Comparison of ENCODE assay signal across 20 cellular contexts in the genomic region with DNA sequence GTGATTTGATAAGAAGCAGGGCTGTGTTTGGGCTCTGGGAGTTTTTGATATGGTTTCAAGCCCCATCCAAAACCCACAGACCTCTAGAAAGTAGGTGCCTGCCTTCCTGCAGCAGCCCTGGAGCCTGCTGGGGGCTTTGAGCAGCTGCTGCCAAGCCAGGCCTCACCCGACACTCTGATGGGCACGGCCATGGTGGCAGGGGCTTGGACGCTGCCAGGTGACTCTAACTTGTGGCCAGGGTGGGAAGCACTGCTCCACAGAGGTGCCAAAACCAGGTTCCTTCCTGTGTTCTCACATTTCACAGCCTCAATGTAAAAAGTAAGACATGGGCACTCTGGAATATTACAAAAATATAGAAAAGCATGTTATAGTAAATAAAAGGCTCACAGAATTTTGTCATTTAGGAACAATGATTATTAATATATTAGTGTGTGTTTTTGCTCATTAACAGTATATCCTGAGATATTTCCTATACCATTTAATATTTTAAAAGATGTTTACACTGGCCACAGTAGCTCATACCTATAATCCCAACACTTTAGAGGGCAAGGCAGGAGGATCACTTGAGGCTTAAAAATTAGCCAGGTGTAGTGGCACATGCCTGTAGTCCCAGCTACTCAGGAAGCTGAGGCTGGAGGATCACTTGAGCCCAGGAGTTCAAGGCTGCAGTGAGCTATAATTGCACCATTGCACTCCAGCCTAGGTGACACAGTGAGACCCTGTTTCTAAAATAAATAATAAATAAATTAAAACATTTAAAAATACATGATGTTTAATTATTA.
DNase-seq lines count a peak whose midpoint lies in the region; ATAC-seq, FAIRE-seq and TF ChIP-seq lines count a peak whose summit lies in the region.
"Had no signal": no experiment of that assay in that cellular context is flagged by ENCODE, and none has a peak within 500 bp of the region (broad histone marks: within the 10 kb centered on the region; RNA-seq: fewer than 3 reads in every experiment).

No MANE protein-coding gene starts in this region.

- no peak overlapping the region for H3K4me3 Mint-ChIP-seq in activated CD4-positive, alpha-beta memory T cell treated with anti-CD3 and anti-CD28 coated beads for 36 hours
- H3K4me3 Mint-ChIP-seq: CD4-positive, alpha-beta T cell had no signal

- H3K4me2 ChIP-seq in A549, result no peak overlapping the region
- H3K4me2 ChIP-seq in HepG2 (ENCODE audit: low read depth, low read length), result no peak overlapping the region

- in situ Hi-C loops in HepG2 (cut with HindIII; ENCODE audit: extremely low pct_ligation_motif_present, low pct_unique_long_range_greater_than_20kb), result no loop called here

- FAIRE-seq in A549 (lab: Jason Lieb, UNC), result peak; percentile 32
- FAIRE-seq in HepG2 (lab: Jason Lieb, UNC), result no peak
- FAIRE-seq: D721Med had no signal

- POLR2A ChIA-PET in A549 (lab: Yijun Ruan, JAX) (no interaction called here), HepG2 (lab: Yijun Ruan, JAX) (no interaction called here)
- POLR2A ChIA-PET in activated CD4-positive, alpha-beta memory T cell treated with anti-CD3 and anti-CD28 coated beads for 36 hours (lab: Charles Lee), result no interaction called here

- CTCF ChIA-PET in A549 (lab: Yijun Ruan, JAX), result interaction anchor here (0.7 to 2.0 kb wide), 4 partner anchors 16 to 340 kb away, joined by 3 to 8 read pairs (median 4); no protein-coding TSS in a partner anchor
- CTCF ChIA-PET in HepG2 (lab: Yijun Ruan, JAX; ENCODE audit: low intra/inter-chr PET ratio, low total read pairs), result no interaction called here
- CTCF ChIA-PET in activated CD4-positive, alpha-beta memory T cell treated with anti-CD3 and anti-CD28 coated beads for 36 hours (lab: Charles Lee), result no interaction called here

- no peaks in the 10 kb centered on the region for H3K79me2 ChIP-seq in HepG2 (ENCODE audit: insufficient read depth, low read length)

- 96% methylated on average over 3 of the region's 3 CpGs for WGBS in A549 (ENCODE audit: missing lambda C conversion rate)
- WGBS in HepG2 (ENCODE audit: low lambda C conversion rate), result no CpG with 5 or more reads among the region's 3 CpGs

- H3K9me3 Mint-ChIP-seq in activated CD4-positive, alpha-beta memory T cell treated with anti-CD3 and anti-CD28 coated beads for 36 hours, result no peaks in the 10 kb centered on the region
- H3K9me3 Mint-ChIP-seq: CD4-positive, alpha-beta T cell had no signal

- H3K36me3 Mint-ChIP-seq in activated CD4-positive, alpha-beta memory T cell treated with anti-CD3 and anti-CD28 coated beads for 36 hours, result no peaks in the 10 kb centered on the region

- H3K4me1 ChIP-seq in A549 (peaks cover 26% of the 10 kb centered on the region), RWPE2 (ENCODE audit: insufficient read depth, poor library complexity, severe bottlenecking) (peaks cover 39% of the 10 kb centered on the region), HepG2 (ENCODE audit: insufficient read depth, low read length) (peaks cover 16% of the 10 kb centered on the region)

- no peak for TF ChIP-seq EP300 in A549 (IDR thresholded peaks at IDR 0.05)
- no peak for TF ChIP-seq EP300 in HepG2 (IDR thresholded peaks at IDR 0.05; ENCODE audit: low read depth in 2 of 2, low read length in 2 of 2)
- TF ChIP-seq EP300 in HepG2 (CRISPR knock-in tag; IDR thresholded peaks at IDR 0.05; ENCODE audit: borderline replicate concordance), result no peak

- H3K4me3 ChIP-seq in A549 (no peak overlapping the region), RWPE2 (ENCODE audit: severe bottlenecking) (no peak overlapping the region), HepG2 (replicated peaks in 1 of 3; ENCODE audit: insufficient read depth in 1 of 3, low read depth in 2 of 3, low read length in 3 of 3) (no peak overlapping the region)

- no peak overlapping the region for H3K9ac ChIP-seq in HepG2 (ENCODE audit: insufficient read depth, low read depth, low read length)

- H2AFZ ChIP-seq in HepG2 (ENCODE audit: low read length), result no peak overlapping the region

- TF ChIP-seq POLR2A in A549 (IDR thresholded peaks at IDR 0.05; ENCODE audit: low read length) (no peak), HepG2 (IDR thresholded peaks at IDR 0.05; ENCODE audit: insufficient read depth in 1 of 2, low read depth in 2 of 2, low read length in 2 of 2) (no peak), erythroblast (IDR thresholded peaks at IDR 0.05; ENCODE audit: low read length) (no peak)

- TF ChIP-seq CTCF in A549 (IDR thresholded peaks at IDR 0.05) (no peak), RWPE2 (IDR thresholded peaks at IDR 0.05; ENCODE audit: poor library complexity, severe bottlenecking) (no peak), HepG2 (CRISPR knock-in tag; IDR thresholded peaks at IDR 0.05) (no peak)

- intact Hi-C loops in HepG2 (cut with micrococcal nuclease; ENCODE audit: unreplicated experiment), result no loop called here
- intact Hi-C loops in activated CD4-positive, alpha-beta memory T cell treated with anti-CD3 and anti-CD28 coated beads for 36 hours (cut with micrococcal nuclease), result no loop called here

- ATAC-seq in A549 (no peak), RWPE2 (ENCODE audit: low read depth) (no peak), HepG2 (peak; percentile 49; the same call in 2 of the 3 replicates), left lobe of liver (no peak)
- ATAC-seq: PC-3, SK-N-SH treated with all-trans-retinoic acid at 6 μM for 48 hours had no signal

- H3K27me3 ChIP-seq in RWPE2 (ENCODE audit: insufficient read depth, poor library complexity, severe bottlenecking) (no peaks in the 10 kb centered on the region), HepG2 (ENCODE audit: control insufficient read depth in 1 of 2, insufficient read depth in 2 of 2, low read length in 2 of 2) (no peaks in the 10 kb centered on the region)

- no peaks in the 10 kb centered on the region for H3K9me3 ChIP-seq in A549
- H3K9me3 ChIP-seq in RWPE2 (ENCODE audit: severe bottlenecking), result no peaks in the 10 kb centered on the region
- no peaks in the 10 kb centered on the region for H3K9me3 ChIP-seq in HepG2 (ENCODE audit: low read length)

- H3K27ac Mint-ChIP-seq in activated CD4-positive, alpha-beta memory T cell treated with anti-CD3 and anti-CD28 coated beads for 36 hours, result no peak overlapping the region
- H3K27ac Mint-ChIP-seq: CD4-positive, alpha-beta T cell had no signal

- H3K27ac ChIP-seq in A549 (peak overlapping the region in 1 of 2 experiments; percentile 51; a peak in 3 of 6 replicates), RWPE2 (ENCODE audit: poor library complexity, severe bottlenecking) (peak overlapping the region; percentile 76), HepG2 (ENCODE audit: extremely low read length, insufficient read depth, low read length) (peak overlapping the region; percentile 10)

- peaks cover 80% of the 10 kb centered on the region for H3K36me3 ChIP-seq in RWPE2 (ENCODE audit: low read depth)
- no peaks in the 10 kb centered on the region for H3K36me3 ChIP-seq in HepG2 (replicated peaks in 1 of 2; ENCODE audit: control insufficient read depth in 1 of 2, insufficient read depth in 2 of 2, low read length in 2 of 2)

- peaks cover 9% of the 10 kb centered on the region for H3K27me3 Mint-ChIP-seq in activated CD4-positive, alpha-beta memory T cell treated with anti-CD3 and anti-CD28 coated beads for 36 hours

- H3K4me1 Mint-ChIP-seq in activated CD4-positive, alpha-beta memory T cell treated with anti-CD3 and anti-CD28 coated beads for 36 hours (ENCODE audit: low read depth), result no peaks in the 10 kb centered on the region

- DNase-seq in A549 (ENCODE audit: low read depth in 1 of 2, low spot score in 1 of 2), result no peak
- peak; percentile 31 for DNase-seq in DMS79 (lab: John Stamatoyannopoulos, UW)
- DNase-seq in RWPE2 (ENCODE audit: low spot score), result no peak
- DNase-seq in HepG2 (ENCODE audit: low spot score), result no peak
- DNase-seq in activated CD4-positive, alpha-beta memory T cell treated with anti-CD3 and anti-CD28 coated beads for 36 hours, result no peak
- no peak for DNase-seq in left lobe of liver (ENCODE audit: low spot score)
- DNase-seq in anterior cingulate cortex (lab: John Stamatoyannopoulos, UW), result no peak
- DNase-seq in erythroblast (lab: John Stamatoyannopoulos, UW), result no peak
- DNase-seq: ACHN; CD4-positive, alpha-beta T cell; EL; H7; Karpas-422; NCI-H187 treated with DMSO at 0.1 percent for 48 hours; NCI-H524 treated with DMSO at 0.1 percent for 48 hours; NK-92 treated with Interleukin-12 subunit alpha and Interleukin-12 subunit beta, amount 100 ng/mL, for 24 hours; PC-3; Right ventricle myocardium superior had no signal

- TF ChIP-seq RAD21 in A549 (conservative IDR thresholded peaks at IDR 0.05 in 1 of 2, IDR thresholded peaks at IDR 0.05 in 1 of 2) (no peak), HepG2 (CRISPR knock-in tag; IDR thresholded peaks at IDR 0.05) (no peak)

- BruUV-seq in HepG2 (replicated peaks; lab: Mats Ljungman, UMichigan), result no TSS peak

- H4K20me1 ChIP-seq in HepG2 (ENCODE audit: insufficient read depth, low read length), result no peaks in the 10 kb centered on the region

TF ChIP-seq in A549, 52 proteins besides CTCF, POLR2A, EP300 and RAD21 (continues in another document):
- TF ChIP-seq JUN (IDR thresholded peaks at IDR 0.05), result no peak
- TF ChIP-seq GATA3 (IDR thresholded peaks at IDR 0.05; ENCODE audit: borderline replicate concordance), result no peak
- no peak for TF ChIP-seq PBX3 (IDR thresholded peaks at IDR 0.05)

TF ChIP-seq in HepG2, 621 proteins besides CTCF, POLR2A, EP300 and RAD21 (continues in another document):
- TF ChIP-seq MED1 (CRISPR knock-in tag; IDR thresholded peaks at IDR 0.05), result 0 out of 2 replicates have a peak, but pooled peaks have one; percentile 30
- no peak for TF ChIP-seq KLF9 (CRISPR knock-in tag; IDR thresholded peaks at IDR 0.05; ENCODE audit: low read depth)
- TF ChIP-seq ZBTB42 (CRISPR knock-in tag; IDR thresholded peaks at IDR 0.05), result no peak
- peak; percentile 47 for TF ChIP-seq HNF4A (CRISPR knock-in tag; IDR thresholded peaks at IDR 0.05)
- no peak for TF ChIP-seq ELF1 (CRISPR knock-in tag; IDR thresholded peaks at IDR 0.05)
- TF ChIP-seq GRHL1 (CRISPR knock-in tag; conservative IDR thresholded peaks at IDR 0.05), result no peak
- TF ChIP-seq SALL1 (CRISPR knock-in tag; IDR thresholded peaks at IDR 0.05), result 0 out of 2 replicates have a peak, but pooled peaks have one; percentile 26
- no peak for TF ChIP-seq ZNF274 (CRISPR knock-in tag; IDR thresholded peaks at IDR 0.05)
- no peak for TF ChIP-seq ZMAT3 (CRISPR knock-in tag; conservative IDR thresholded peaks at IDR 0.05)
